15 cellular contexts compared by ENCODE assay signal in the genomic region with DNA sequence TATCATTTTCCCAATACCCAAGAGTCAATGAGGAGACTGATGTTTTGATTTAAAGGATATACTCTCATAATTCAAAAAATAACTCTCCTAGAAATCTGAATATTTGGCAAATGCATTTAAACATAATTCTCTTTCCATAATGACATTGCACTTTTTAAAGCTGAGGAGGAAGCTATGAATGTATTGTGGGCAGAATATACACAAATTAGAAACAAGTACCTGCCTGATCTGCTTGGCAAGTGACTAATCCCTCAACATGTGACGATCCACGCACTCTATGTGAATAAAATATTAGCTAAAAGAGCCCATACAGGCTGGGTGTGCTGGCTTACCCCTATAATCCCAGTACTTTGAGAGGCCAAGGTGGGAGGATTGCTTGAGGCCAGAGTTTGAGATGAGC.
"Had no signal": no experiment of that assay in that cellular context is flagged by ENCODE, and none has a peak within 500 bp of the region (broad histone marks: within the 10 kb centered on the region; RNA-seq: fewer than 3 reads in every experiment).

No MANE protein-coding gene starts in this region.

- H3K4me3 Mint-ChIP-seq: activated naive CD4-positive, alpha-beta T cell treated with anti-CD3 and anti-CD28 coated beads, Interleukin-2, amount 10 ng/mL, durations not matched to agents 7 days and 5 days; naive thymus-derived CD8-positive, alpha-beta T cell; stimulated activated memory B cell treated with anti-CD40 and anti-IgM and Interleukin-4, amounts not matched to agents 10 μg/mL and 1 μg/mL and 100 μg/mL, for 72 hours had no signal

- H3K4me1 Mint-ChIP-seq: activated naive CD4-positive, alpha-beta T cell treated with anti-CD3 and anti-CD28 coated beads, Interleukin-2, amount 10 ng/mL, durations not matched to agents 7 days and 5 days; naive thymus-derived CD8-positive, alpha-beta T cell; stimulated activated memory B cell treated with anti-CD40 and anti-IgM and Interleukin-4, amounts not matched to agents 10 μg/mL and 1 μg/mL and 100 μg/mL, for 72 hours had no signal

- H3K79me2 ChIP-seq: parathyroid adenoma had no signal

- H3K9ac ChIP-seq: parathyroid adenoma had no signal

- H3K9me3 Mint-ChIP-seq: activated naive CD4-positive, alpha-beta T cell treated with anti-CD3 and anti-CD28 coated beads, Interleukin-2, amount 10 ng/mL, durations not matched to agents 7 days and 5 days; activated T-helper 2 cell treated with anti-CD3 and anti-CD28 coated beads, Interferon-gamma antibody, Interleukin-2, Interleukin-4, amounts not matched to agents 10 μg/mL and 5 μg/mL and 100 μg/mL, durations not matched to agents 14 hours and 24 hours and 36 hours; naive thymus-derived CD8-positive, alpha-beta T cell; stimulated activated memory B cell treated with anti-CD40 and anti-IgM and Interleukin-4, amounts not matched to agents 10 μg/mL and 1 μg/mL and 100 μg/mL, for 72 hours had no signal

- H3K27ac Mint-ChIP-seq: activated naive CD4-positive, alpha-beta T cell treated with anti-CD3 and anti-CD28 coated beads, Interleukin-2, amount 10 ng/mL, durations not matched to agents 7 days and 5 days; activated T-helper 2 cell treated with anti-CD3 and anti-CD28 coated beads, Interferon-gamma antibody, Interleukin-2, Interleukin-4, amounts not matched to agents 10 μg/mL and 5 μg/mL and 100 μg/mL, durations not matched to agents 14 hours and 24 hours and 36 hours; naive thymus-derived CD8-positive, alpha-beta T cell; stimulated activated memory B cell treated with anti-CD40 and anti-IgM and Interleukin-4, amounts not matched to agents 10 μg/mL and 1 μg/mL and 100 μg/mL, for 72 hours had no signal

- DNase-seq: activated CD4-positive, alpha-beta T cell treated with anti-CD3 and anti-CD28 coated beads, Interleukin-2, amount 50 U/mL, for 48 hours; activated naive CD4-positive, alpha-beta T cell treated with anti-CD3 and anti-CD28 coated beads, Interleukin-2, amount 10 ng/mL, durations not matched to agents 7 days and 5 days; erythroblast; kidney glomerular epithelial cell; left ventricle myocardium superior; mesenchymal stem cell; naive thymus-derived CD8-positive, alpha-beta T cell; T1000; WERI-Rb-1 had no signal

- H3K27me3 ChIP-seq: ascending aorta, neutrophil had no signal

- H3K4me3 ChIP-seq: ascending aorta had no signal

- H3K36me3 Mint-ChIP-seq: activated naive CD4-positive, alpha-beta T cell treated with anti-CD3 and anti-CD28 coated beads, Interleukin-2, amount 10 ng/mL, durations not matched to agents 7 days and 5 days; naive thymus-derived CD8-positive, alpha-beta T cell; stimulated activated memory B cell treated with anti-CD40 and anti-IgM and Interleukin-4, amounts not matched to agents 10 μg/mL and 1 μg/mL and 100 μg/mL, for 72 hours had no signal

- H3K27ac ChIP-seq: ascending aorta, neutrophil, parathyroid adenoma, WERI-Rb-1 had no signal

- H3K4me1 ChIP-seq: ascending aorta, parathyroid adenoma had no signal

- FAIRE-seq: urothelium cell line had no signal

- H3K9me3 ChIP-seq: ascending aorta, neutrophil had no signal

- ATAC-seq: left ventricle myocardium superior; naive thymus-derived CD8-positive, alpha-beta T cell; stimulated activated memory B cell treated with anti-CD40 and anti-IgM and Interleukin-4, amounts not matched to agents 10 μg/mL and 1 μg/mL and 100 μg/mL, for 72 hours had no signal

- H3K36me3 ChIP-seq: ascending aorta, neutrophil, WERI-Rb-1 had no signal

- H2AFZ ChIP-seq: parathyroid adenoma had no signal
